Comparison of ENCODE assay signal across 1 cellular context in the genomic region with DNA sequence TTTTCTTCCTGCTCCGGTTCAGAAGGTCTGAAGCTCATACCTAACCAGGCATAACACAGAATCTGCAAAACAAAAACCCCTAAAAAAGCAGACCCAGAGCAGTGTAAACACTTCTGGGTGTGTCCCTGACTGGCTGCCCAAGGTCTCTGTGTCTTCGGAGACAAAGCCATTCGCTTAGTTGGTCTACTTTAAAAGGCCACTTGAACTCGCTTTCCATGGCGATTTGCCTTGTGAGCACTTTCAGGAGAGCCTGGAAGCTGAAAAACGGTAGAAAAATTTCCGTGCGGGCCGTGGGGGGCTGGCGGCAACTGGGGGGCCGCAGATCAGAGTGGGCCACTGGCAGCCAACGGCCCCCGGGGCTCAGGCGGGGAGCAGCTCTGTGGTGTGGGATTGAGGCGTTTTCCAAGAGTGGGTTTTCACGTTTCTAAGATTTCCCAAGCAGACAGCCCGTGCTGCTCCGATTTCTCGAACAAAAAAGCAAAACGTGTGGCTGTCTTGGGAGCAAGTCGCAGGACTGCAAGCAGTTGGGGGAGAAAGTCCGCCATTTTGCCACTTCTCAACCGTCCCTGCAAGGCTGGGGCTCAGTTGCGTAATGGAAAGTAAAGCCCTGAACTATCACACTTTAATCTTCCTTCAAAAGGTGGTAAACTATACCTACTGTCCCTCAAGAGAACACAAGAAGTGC.
TF ChIP-seq lines count a peak whose summit lies in the region.

No MANE protein-coding gene starts in this region.

TF ChIP-seq in HepG2, 621 proteins besides CTCF, POLR2A, EP300 and RAD21 (continues in another document):
- TF ChIP-seq ZNF496 (CRISPR knock-in tag; IDR thresholded peaks at IDR 0.05; ENCODE audit: insufficient replicate concordance) (no peak), RFXANK (CRISPR knock-in tag; IDR thresholded peaks at IDR 0.05) (no peak), KLF12 (CRISPR knock-in tag; IDR thresholded peaks at IDR 0.05; ENCODE audit: borderline replicate concordance) (peak; percentile 39; the same call in 1 of the 2 replicates), NFRKB (IDR thresholded peaks at IDR 0.05) (peak; percentile 75), ZNF44 (CRISPR knock-in tag; IDR thresholded peaks at IDR 0.05) (peak; percentile 16; the same call in 1 of the 2 replicates), YY1 (IDR thresholded peaks at IDR 0.05; ENCODE audit: insufficient read depth, insufficient replicate concordance, low read depth, low read length) (peak; percentile 94), ATAD3A (CRISPR knock-in tag; IDR thresholded peaks at IDR 0.05) (no peak), JARID2 (CRISPR knock-in tag; IDR thresholded peaks at IDR 0.05; ENCODE audit: insufficient replicate concordance) (no peak), ZNF816 (CRISPR knock-in tag; IDR thresholded peaks at IDR 0.05; ENCODE audit: borderline replicate concordance) (0 out of 2 replicates have a peak, but pooled peaks have one; percentile 27), ZNF382 (CRISPR knock-in tag; IDR thresholded peaks at IDR 0.05; ENCODE audit: borderline replicate concordance) (no peak), IRX3 (CRISPR knock-in tag; IDR thresholded peaks at IDR 0.05; ENCODE audit: borderline replicate concordance, low read depth) (0 out of 2 replicates have a peak, but pooled peaks have one; percentile 30), SIN3A (IDR thresholded peaks at IDR 0.05; ENCODE audit: borderline replicate concordance, low read depth, low read length) (0 out of 2 replicates have a peak, but pooled peaks have one; percentile 37), YEATS2 (CRISPR knock-in tag; IDR thresholded peaks at IDR 0.05; ENCODE audit: borderline replicate concordance) (0 out of 2 replicates have a peak, but pooled peaks have one; percentile 2), MTA1 (CRISPR knock-in tag; IDR thresholded peaks at IDR 0.05; ENCODE audit: borderline replicate concordance) (no peak), KDM2A (CRISPR knock-in tag; IDR thresholded peaks at IDR 0.05; ENCODE audit: borderline replicate concordance, low read depth) (0 out of 2 replicates have a peak, but pooled peaks have one; percentile 1), ZNF619 (CRISPR knock-in tag; IDR thresholded peaks at IDR 0.05) (no peak), ZC3H4 (CRISPR knock-in tag; IDR thresholded peaks at IDR 0.05; ENCODE audit: borderline replicate concordance) (peak; percentile 96), ELF4 (CRISPR knock-in tag; IDR thresholded peaks at IDR 0.05; ENCODE audit: borderline replicate concordance) (peak; percentile 22), BRCA1 (CRISPR knock-in tag; IDR thresholded peaks at IDR 0.05) (no peak), FOSL1 (CRISPR knock-in tag; IDR thresholded peaks at IDR 0.05; ENCODE audit: borderline replicate concordance) (0 out of 2 replicates have a peak, but pooled peaks have one; percentile 20), CHD2 (IDR thresholded peaks at IDR 0.05; ENCODE audit: low read depth, low read length) (0 out of 2 replicates have a peak, but pooled peaks have one; percentile 6), ZBTB7B (CRISPR knock-in tag; IDR thresholded peaks at IDR 0.05) (peak; percentile 26; the same call in 1 of the 2 replicates), ZNF7 (CRISPR knock-in tag; IDR thresholded peaks at IDR 0.05) (no peak), SSRP1 (CRISPR knock-in tag; IDR thresholded peaks at IDR 0.05) (peak; percentile 82; the same call in 1 of the 2 replicates), RORA (CRISPR knock-in tag; IDR thresholded peaks at IDR 0.05) (0 out of 2 replicates have a peak, but pooled peaks have one; percentile 9), CENPT (CRISPR knock-in tag; IDR thresholded peaks at IDR 0.05; ENCODE audit: low read depth) (no peak), CEBPB (IDR thresholded peaks at IDR 0.05; ENCODE audit: borderline replicate concordance, low read depth, low read length) (peak; percentile 97), SRSF1 (optimal IDR thresholded peaks at IDR 0.05; ENCODE audit: low read depth, low read length) (peak; percentile 31), SMAD1 (CRISPR knock-in tag; IDR thresholded peaks at IDR 0.05; ENCODE audit: borderline replicate concordance, low read depth) (0 out of 2 replicates have a peak, but pooled peaks have one; percentile 10), SMC3 (IDR thresholded peaks at IDR 0.05; ENCODE audit: low read length) (peak; percentile 10; the same call in 1 of the 2 replicates), ZNF570 (CRISPR knock-in tag; IDR thresholded peaks at IDR 0.05; ENCODE audit: borderline replicate concordance) (no peak), CEBPG (CRISPR knock-in tag; IDR thresholded peaks at IDR 0.05) (peak; percentile 93), TBX3 (IDR thresholded peaks at IDR 0.05; ENCODE audit: borderline replicate concordance) (no peak), ZNF543 (CRISPR knock-in tag; IDR thresholded peaks at IDR 0.05) (peak; percentile 2; the same call in 1 of the 2 replicates), NFE2 (CRISPR knock-in tag; IDR thresholded peaks at IDR 0.05) (no peak)
- TF ChIP-seq, protein P1, sequence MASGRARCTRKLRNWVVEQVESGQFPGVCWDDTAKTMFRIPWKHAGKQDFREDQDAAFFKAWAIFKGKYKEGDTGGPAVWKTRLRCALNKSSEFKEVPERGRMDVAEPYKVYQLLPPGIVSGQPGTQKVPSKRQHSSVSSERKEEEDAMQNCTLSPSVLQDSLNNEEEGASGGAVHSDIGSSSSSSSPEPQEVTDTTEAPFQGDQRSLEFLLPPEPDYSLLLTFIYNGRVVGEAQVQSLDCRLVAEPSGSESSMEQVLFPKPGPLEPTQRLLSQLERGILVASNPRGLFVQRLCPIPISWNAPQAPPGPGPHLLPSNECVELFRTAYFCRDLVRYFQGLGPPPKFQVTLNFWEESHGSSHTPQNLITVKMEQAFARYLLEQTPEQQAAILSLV (CRISPR knock-in tag; IDR thresholded peaks at IDR 0.05; ENCODE audit: borderline replicate concordance) = no peak
- TF ChIP-seq, protein P2, sequence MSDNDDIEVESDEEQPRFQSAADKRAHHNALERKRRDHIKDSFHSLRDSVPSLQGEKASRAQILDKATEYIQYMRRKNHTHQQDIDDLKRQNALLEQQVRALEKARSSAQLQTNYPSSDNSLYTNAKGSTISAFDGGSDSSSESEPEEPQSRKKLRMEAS (IDR thresholded peaks at IDR 0.05) = 0 out of 2 replicates have a peak, but pooled peaks have one; percentile 9
- TF ChIP-seq, protein P3, sequence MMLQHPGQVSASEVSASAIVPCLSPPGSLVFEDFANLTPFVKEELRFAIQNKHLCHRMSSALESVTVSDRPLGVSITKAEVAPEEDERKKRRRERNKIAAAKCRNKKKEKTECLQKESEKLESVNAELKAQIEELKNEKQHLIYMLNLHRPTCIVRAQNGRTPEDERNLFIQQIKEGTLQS (CRISPR knock-in tag; IDR thresholded peaks at IDR 0.05) = 0 out of 2 replicates have a peak, but pooled peaks have one; percentile 22
- TF ChIP-seq, protein P4, sequence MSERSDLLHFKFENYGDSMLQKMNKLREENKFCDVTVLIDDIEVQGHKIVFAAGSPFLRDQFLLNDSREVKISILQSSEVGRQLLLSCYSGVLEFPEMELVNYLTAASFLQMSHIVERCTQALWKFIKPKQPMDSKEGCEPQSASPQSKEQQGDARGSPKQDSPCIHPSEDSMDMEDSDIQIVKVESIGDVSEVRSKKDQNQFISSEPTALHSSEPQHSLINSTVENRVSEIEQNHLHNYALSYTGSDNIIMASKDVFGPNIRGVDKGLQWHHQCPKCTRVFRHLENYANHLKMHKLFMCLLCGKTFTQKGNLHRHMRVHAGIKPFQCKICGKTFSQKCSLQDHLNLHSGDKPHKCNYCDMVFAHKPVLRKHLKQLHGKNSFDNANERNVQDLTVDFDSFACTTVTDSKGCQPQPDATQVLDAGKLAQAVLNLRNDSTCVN (CRISPR knock-in tag; IDR thresholded peaks at IDR 0.05; ENCODE audit: borderline replicate concordance) = no peak
- TF ChIP-seq, protein P5, sequence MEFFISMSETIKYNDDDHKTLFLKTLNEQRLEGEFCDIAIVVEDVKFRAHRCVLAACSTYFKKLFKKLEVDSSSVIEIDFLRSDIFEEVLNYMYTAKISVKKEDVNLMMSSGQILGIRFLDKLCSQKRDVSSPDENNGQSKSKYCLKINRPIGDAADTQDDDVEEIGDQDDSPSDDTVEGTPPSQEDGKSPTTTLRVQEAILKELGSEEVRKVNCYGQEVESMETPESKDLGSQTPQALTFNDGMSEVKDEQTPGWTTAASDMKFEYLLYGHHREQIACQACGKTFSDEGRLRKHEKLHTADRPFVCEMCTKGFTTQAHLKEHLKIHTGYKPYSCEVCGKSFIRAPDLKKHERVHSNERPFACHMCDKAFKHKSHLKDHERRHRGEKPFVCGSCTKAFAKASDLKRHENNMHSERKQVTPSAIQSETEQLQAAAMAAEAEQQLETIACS (CRISPR knock-in tag; IDR thresholded peaks at IDR 0.05) = peak; percentile 17; the same call in 1 of the 2 replicates
- TF ChIP-seq, protein P6, sequence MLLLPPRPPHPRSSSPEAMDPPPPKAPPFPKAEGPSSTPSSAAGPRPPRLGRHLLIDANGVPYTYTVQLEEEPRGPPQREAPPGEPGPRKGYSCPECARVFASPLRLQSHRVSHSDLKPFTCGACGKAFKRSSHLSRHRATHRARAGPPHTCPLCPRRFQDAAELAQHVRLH (CRISPR knock-in tag; IDR thresholded peaks at IDR 0.05; ENCODE audit: borderline replicate concordance, low read depth) = 0 out of 2 replicates have a peak, but pooled peaks have one; percentile 8
- TF ChIP-seq, protein P7, sequence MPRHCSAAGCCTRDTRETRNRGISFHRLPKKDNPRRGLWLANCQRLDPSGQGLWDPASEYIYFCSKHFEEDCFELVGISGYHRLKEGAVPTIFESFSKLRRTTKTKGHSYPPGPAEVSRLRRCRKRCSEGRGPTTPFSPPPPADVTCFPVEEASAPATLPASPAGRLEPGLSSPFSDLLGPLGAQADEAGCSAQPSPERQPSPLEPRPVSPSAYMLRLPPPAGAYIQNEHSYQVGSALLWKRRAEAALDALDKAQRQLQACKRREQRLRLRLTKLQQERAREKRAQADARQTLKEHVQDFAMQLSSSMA (CRISPR knock-in tag; IDR thresholded peaks at IDR 0.05) = 0 out of 2 replicates have a peak, but pooled peaks have one; percentile 17
- TF ChIP-seq, protein P8, sequence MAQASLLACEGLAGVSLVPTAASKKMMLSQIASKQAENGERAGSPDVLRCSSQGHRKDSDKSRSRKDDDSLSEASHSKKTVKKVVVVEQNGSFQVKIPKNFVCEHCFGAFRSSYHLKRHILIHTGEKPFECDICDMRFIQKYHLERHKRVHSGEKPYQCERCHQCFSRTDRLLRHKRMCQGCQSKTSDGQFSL (CRISPR knock-in tag; IDR thresholded peaks at IDR 0.05) = peak; percentile 80
- TF ChIP-seq, protein P9, sequence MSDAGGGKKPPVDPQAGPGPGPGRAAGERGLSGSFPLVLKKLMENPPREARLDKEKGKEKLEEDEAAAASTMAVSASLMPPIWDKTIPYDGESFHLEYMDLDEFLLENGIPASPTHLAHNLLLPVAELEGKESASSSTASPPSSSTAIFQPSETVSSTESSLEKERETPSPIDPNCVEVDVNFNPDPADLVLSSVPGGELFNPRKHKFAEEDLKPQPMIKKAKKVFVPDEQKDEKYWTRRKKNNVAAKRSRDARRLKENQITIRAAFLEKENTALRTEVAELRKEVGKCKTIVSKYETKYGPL (CRISPR knock-in tag; IDR thresholded peaks at IDR 0.05) = peak; percentile 61; the same call in 1 of the 2 replicates
- TF ChIP-seq, protein P10, sequence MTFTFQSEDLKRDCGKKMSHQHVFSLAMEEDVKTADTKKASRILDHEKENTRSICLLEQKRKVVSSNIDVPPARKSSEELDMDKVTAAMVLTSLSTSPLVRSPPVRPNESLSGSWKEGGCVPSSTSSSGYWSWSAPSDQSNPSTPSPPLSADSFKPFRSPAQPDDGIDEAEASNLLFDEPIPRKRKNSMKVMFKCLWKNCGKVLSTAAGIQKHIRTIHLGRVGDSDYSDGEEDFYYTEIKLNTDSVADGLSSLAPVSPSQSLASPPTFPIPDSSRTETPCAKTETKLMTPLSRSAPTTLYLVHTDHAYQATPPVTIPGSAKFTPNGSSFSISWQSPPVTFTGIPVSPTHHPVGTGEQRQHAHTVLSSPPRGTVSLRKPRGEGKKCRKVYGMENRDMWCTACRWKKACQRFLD (CRISPR knock-in tag; IDR thresholded peaks at IDR 0.05; ENCODE audit: borderline replicate concordance) = no peak
- TF ChIP-seq, protein P11, sequence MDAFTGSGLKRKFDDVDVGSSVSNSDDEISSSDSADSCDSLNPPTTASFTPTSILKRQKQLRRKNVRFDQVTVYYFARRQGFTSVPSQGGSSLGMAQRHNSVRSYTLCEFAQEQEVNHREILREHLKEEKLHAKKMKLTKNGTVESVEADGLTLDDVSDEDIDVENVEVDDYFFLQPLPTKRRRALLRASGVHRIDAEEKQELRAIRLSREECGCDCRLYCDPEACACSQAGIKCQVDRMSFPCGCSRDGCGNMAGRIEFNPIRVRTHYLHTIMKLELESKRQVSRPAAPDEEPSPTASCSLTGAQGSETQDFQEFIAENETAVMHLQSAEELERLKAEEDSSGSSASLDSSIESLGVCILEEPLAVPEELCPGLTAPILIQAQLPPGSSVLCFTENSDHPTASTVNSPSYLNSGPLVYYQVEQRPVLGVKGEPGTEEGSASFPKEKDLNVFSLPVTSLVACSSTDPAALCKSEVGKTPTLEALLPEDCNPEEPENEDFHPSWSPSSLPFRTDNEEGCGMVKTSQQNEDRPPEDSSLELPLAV (CRISPR knock-in tag; conservative IDR thresholded peaks at IDR 0.05; ENCODE audit: low read depth) = no peak
- TF ChIP-seq, protein P12, sequence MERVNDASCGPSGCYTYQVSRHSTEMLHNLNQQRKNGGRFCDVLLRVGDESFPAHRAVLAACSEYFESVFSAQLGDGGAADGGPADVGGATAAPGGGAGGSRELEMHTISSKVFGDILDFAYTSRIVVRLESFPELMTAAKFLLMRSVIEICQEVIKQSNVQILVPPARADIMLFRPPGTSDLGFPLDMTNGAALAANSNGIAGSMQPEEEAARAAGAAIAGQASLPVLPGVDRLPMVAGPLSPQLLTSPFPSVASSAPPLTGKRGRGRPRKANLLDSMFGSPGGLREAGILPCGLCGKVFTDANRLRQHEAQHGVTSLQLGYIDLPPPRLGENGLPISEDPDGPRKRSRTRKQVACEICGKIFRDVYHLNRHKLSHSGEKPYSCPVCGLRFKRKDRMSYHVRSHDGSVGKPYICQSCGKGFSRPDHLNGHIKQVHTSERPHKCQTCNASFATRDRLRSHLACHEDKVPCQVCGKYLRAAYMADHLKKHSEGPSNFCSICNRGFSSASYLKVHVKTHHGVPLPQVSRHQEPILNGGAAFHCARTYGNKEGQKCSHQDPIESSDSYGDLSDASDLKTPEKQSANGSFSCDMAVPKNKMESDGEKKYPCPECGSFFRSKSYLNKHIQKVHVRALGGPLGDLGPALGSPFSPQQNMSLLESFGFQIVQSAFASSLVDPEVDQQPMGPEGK (CRISPR knock-in tag; IDR thresholded peaks at IDR 0.05) = peak; percentile 68
